ENCODE assay signal across 9 cellular contexts in genomic region chr5:65262590-65263189, GRCh38.
DNase-seq lines count a peak whose midpoint lies in the region; ATAC-seq and TF ChIP-seq lines count a peak whose summit lies in the region.
"Had no signal": no experiment of that assay in that cellular context is flagged by ENCODE, and none has a peak within 500 bp of the region (broad histone marks: within the 10 kb centered on the region; RNA-seq: fewer than 3 reads in every experiment).

No MANE protein-coding gene starts in this region.

- H3K36me3 ChIP-seq in OCI-LY1 (ENCODE audit: insufficient read depth, low read length) (no peaks in the 10 kb centered on the region), neuron (ENCODE audit: insufficient read depth, low read length) (no peaks in the 10 kb centered on the region)

- H3K4me1 ChIP-seq in OCI-LY1 (ENCODE audit: insufficient read depth, low read length, severe bottlenecking): peaks cover 15% of the 10 kb centered on the region
- H3K4me1 ChIP-seq in neuron (ENCODE audit: insufficient read depth, low read length): peaks cover 6% of the 10 kb centered on the region

- 0 out of 2 replicates have a peak overlapping the region, but pooled peaks have one; percentile 32 for H3K4me2 ChIP-seq in OCI-LY1 (ENCODE audit: low read length)

- ATAC-seq in GM19467 (IDR thresholded peaks at IDR 0.05; ENCODE audit: unreplicated experiment) (no peak), GM19455 (IDR thresholded peaks at IDR 0.05; ENCODE audit: unreplicated experiment) (no peak)

- H3K27me3 ChIP-seq in OCI-LY1 (ENCODE audit: insufficient read depth, low read length): no peaks in the 10 kb centered on the region
- no peaks in the 10 kb centered on the region for H3K27me3 ChIP-seq in neuron (ENCODE audit: insufficient read depth, low read length)

- H4K20me1 ChIP-seq in OCI-LY1 (ENCODE audit: insufficient read depth, low read length): no peaks in the 10 kb centered on the region

- DNase-seq in D341Med (ENCODE audit: low spot score) (peak; percentile 8), epithelial cell of esophagus (ENCODE audit: low read depth) (peak; percentile 8), hypothalamus (lab: John Stamatoyannopoulos, UW) (no peak), medulla oblongata (ENCODE audit: extremely low spot score) (no peak)
- DNase-seq: stimulated activated CD4-positive, alpha-beta T cell treated with anti-CD3 and anti-CD28 coated beads, Interleukin-1b, Interleukin-23, amount 100 ng/mL, for 48 hours had no signal

- no peaks in the 10 kb centered on the region; the same call in 1 of the 2 replicates for H3F3A ChIP-seq in OCI-LY1 (ENCODE audit: insufficient read depth, low read length)

- H3K27ac ChIP-seq in OCI-LY1 (ENCODE audit: low read depth, low read length, poor library complexity, severe bottlenecking): peak overlapping the region; percentile 11

- H3K4me3 ChIP-seq in OCI-LY1 (ENCODE audit: low read depth, low read length, poor library complexity, severe bottlenecking) (no peak overlapping the region), epithelial cell of esophagus (ENCODE audit: low read length) (no peak overlapping the region), neuron (ENCODE audit: low read length) (no peak overlapping the region)

- H2AFZ ChIP-seq in OCI-LY1 (ENCODE audit: low read length): no peak overlapping the region
- peak overlapping the region; percentile 19 for H2AFZ ChIP-seq in neuron (ENCODE audit: low read depth, low read length)

- TF ChIP-seq CTCF in OCI-LY1 (IDR thresholded peaks at IDR 0.05; ENCODE audit: low read length) (no peak), epithelial cell of esophagus (IDR thresholded peaks at IDR 0.05; ENCODE audit: insufficient read depth, low read depth, low read length, missing control alignments) (no peak)

- no peaks in the 10 kb centered on the region for H3K79me2 ChIP-seq in OCI-LY1 (ENCODE audit: insufficient read depth, low read length)

- H3K9me3 ChIP-seq in OCI-LY1 (ENCODE audit: low read length) (no peaks in the 10 kb centered on the region), neuron (ENCODE audit: low read length) (no peaks in the 10 kb centered on the region)

- H3K9me2 ChIP-seq in OCI-LY1 (ENCODE audit: low read depth, low read length): 0 out of 2 replicates have a peak, but pooled peaks cover 3% of the 10 kb centered on the region

- H3K9ac ChIP-seq in OCI-LY1 (ENCODE audit: low read length): no peak overlapping the region

Comparison
In these comparisons a context has a peak if more than half of its experiments do, and no peak if none do; other contexts are left out.
1. DNase-seq: peak in D341Med (single experiment) and epithelial cell of esophagus (single experiment); none in hypothalamus (0 of 51) and medulla oblongata (single experiment).